16 cellular contexts compared by ENCODE assay signal in the genomic region with DNA sequence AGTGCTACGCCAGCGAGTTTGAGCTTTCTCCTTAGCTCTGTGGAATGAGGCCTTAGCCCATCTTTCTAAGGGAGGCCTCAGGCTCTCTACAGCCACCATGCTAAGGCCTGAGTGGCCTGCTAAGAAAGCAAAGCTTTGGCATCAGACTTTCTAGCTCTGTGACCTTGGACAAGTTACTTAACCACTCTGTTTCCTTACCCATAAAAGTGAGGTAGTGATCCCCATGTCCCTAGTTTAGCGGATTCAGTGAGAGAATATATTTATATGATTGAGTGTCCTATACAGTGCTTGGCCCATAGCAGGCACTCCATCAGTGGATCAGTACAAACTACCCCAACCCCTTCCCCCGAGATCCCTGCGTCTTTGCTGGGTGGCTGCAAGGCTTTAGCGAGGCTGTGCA. TPM values are rescaled to one million over a fixed set of nuclear protein-coding genes. Genes with fewer than 3 reads are reported as not detected.
DNase-seq lines count a peak whose midpoint lies in the region; ATAC-seq and TF ChIP-seq lines count a peak whose summit lies in the region.
"Had no signal": no experiment of that assay in that cellular context is flagged by ENCODE, and none has a peak within 500 bp of the region (broad histone marks: within the 10 kb centered on the region; RNA-seq: fewer than 3 reads in every experiment).

No MANE protein-coding gene starts in this region.

- H3K36me3 Mint-ChIP-seq in CD4-positive, alpha-beta T cell (ENCODE audit: low read depth): peaks cover 80% of the 10 kb centered on the region
- H3K36me3 Mint-ChIP-seq in IgD-negative memory B cell (peaks cover 7% of the 10 kb centered on the region), endodermal cell (ENCODE audit: low read depth) (peaks cover 71% of the 10 kb centered on the region)
- H3K36me3 Mint-ChIP-seq in activated T-helper 1 cell treated with anti-CD3 and anti-CD28 coated beads, Interleukin-12 subunit alpha, Interleukin-12 subunit beta, Interleukin-2, Interleukin-4 antibody, amounts not matched to agents 30 ng/mL and 10 ng/mL and 1 ng/mL, durations not matched to agents 14 hours and 24 hours and 36 hours (ENCODE audit: low read depth): peaks cover 59% of the 10 kb centered on the region

- H3K36me3 ChIP-seq in endodermal cell (ENCODE audit: control insufficient read depth, insufficient read depth, low read length): peaks cover 71% of the 10 kb centered on the region
- peaks cover 0 to 46% of the 10 kb centered on the region in 2 donors for H3K36me3 ChIP-seq in gastrocnemius medialis
- H3K36me3 ChIP-seq: breast epithelium had no signal

- intact Hi-C loops in CD4-positive, alpha-beta T cell (cut with DNase I, micrococcal nuclease): no loop called here
- intact Hi-C loops in gastrocnemius medialis (cut with DNase I; ENCODE audit: low total_unique reads): no loop called here
- intact Hi-C loops in activated T-helper 1 cell treated with anti-CD3 and anti-CD28 coated beads, Interleukin-12 subunit alpha, Interleukin-12 subunit beta, Interleukin-2, Interleukin-4 antibody, amounts not matched to agents 30 ng/mL and 10 ng/mL and 1 ng/mL, durations not matched to agents 14 hours and 24 hours and 36 hours (cut with micrococcal nuclease): no loop called here

- H3K9me3 ChIP-seq in CD4-positive, alpha-beta T cell (ENCODE audit: control insufficient read depth, low read length): no peaks in the 10 kb centered on the region
- no peaks in the 10 kb centered on the region for H3K9me3 ChIP-seq in endodermal cell (ENCODE audit: control insufficient read depth, low read length)
- H3K9me3 ChIP-seq in gastrocnemius medialis: no peaks in the 10 kb centered on the region
- H3K9me3 ChIP-seq: breast epithelium had no signal

- no peak overlapping the region for H3K9ac ChIP-seq in endodermal cell (ENCODE audit: extremely low read depth, low read length, poor library complexity, severe bottlenecking)

- no peak for ATAC-seq in CD4-positive, alpha-beta T cell (ENCODE audit: poor library complexity)
- ATAC-seq in gastrocnemius medialis (no peak), GM18519 (IDR thresholded peaks at IDR 0.05; ENCODE audit: low FRiP score, unreplicated experiment) (no peak)
- ATAC-seq: Panc1, sciatic nerve had no signal

- H3K27me3 ChIP-seq in CD4-positive, alpha-beta T cell (ENCODE audit: control insufficient read depth, insufficient read depth, low read length): no peaks in the 10 kb centered on the region
- no peaks in the 10 kb centered on the region for H3K27me3 ChIP-seq in endodermal cell (ENCODE audit: control insufficient read depth, insufficient read depth, low read length, poor library complexity, severe bottlenecking)
- no peaks in the 10 kb centered on the region for H3K27me3 ChIP-seq in gastrocnemius medialis
- H3K27me3 ChIP-seq: breast epithelium had no signal

- POLR2A ChIA-PET in CD4-positive, alpha-beta T cell (lab: Charles Lee): interaction anchor here (2.1 kb wide), 1 partner anchor 33 kb away, joined by 5 read pairs; a partner anchor contains a TSS

- H3K4me3 ChIP-seq in endodermal cell (ENCODE audit: low read length) (peak overlapping the region; percentile 52), gastrocnemius medialis (no peak overlapping the region)
- H3K4me3 ChIP-seq: breast epithelium had no signal

- CTCF ChIA-PET in CD4-positive, alpha-beta T cell (lab: Charles Lee): no interaction called here

- no peak overlapping the region for H3K4me3 Mint-ChIP-seq in CD4-positive, alpha-beta T cell
- no peak overlapping the region for H3K4me3 Mint-ChIP-seq in IgD-negative memory B cell
- no peak overlapping the region for H3K4me3 Mint-ChIP-seq in endodermal cell
- H3K4me3 Mint-ChIP-seq in activated T-helper 1 cell treated with anti-CD3 and anti-CD28 coated beads, Interleukin-12 subunit alpha, Interleukin-12 subunit beta, Interleukin-2, Interleukin-4 antibody, amounts not matched to agents 30 ng/mL and 10 ng/mL and 1 ng/mL, durations not matched to agents 14 hours and 24 hours and 36 hours: no peak overlapping the region
- H3K4me3 Mint-ChIP-seq: activated CD4-positive, alpha-beta memory T cell treated with anti-CD3 and anti-CD28 coated beads, Interleukin-2, amount 10 ng/mL, durations not matched to agents 7 days and 5 days had no signal

- peaks cover 85% of the 10 kb centered on the region for H3K4me1 Mint-ChIP-seq in CD4-positive, alpha-beta T cell (ENCODE audit: low read depth)
- H3K4me1 Mint-ChIP-seq in IgD-negative memory B cell: peaks cover 28 to 40% (median 39%) of the 10 kb centered on the region in 3 donors
- peaks cover 46% of the 10 kb centered on the region for H3K4me1 Mint-ChIP-seq in endodermal cell
- peaks cover 77% of the 10 kb centered on the region for H3K4me1 Mint-ChIP-seq in activated T-helper 1 cell treated with anti-CD3 and anti-CD28 coated beads, Interleukin-12 subunit alpha, Interleukin-12 subunit beta, Interleukin-2, Interleukin-4 antibody, amounts not matched to agents 30 ng/mL and 10 ng/mL and 1 ng/mL, durations not matched to agents 14 hours and 24 hours and 36 hours (ENCODE audit: low read depth)

- no peak for TF ChIP-seq CTCF in CD4-positive, alpha-beta T cell (IDR thresholded peaks at IDR 0.05)
- TF ChIP-seq CTCF in endodermal cell (conservative IDR thresholded peaks at IDR 0.05) (no peak), gastrocnemius medialis (IDR thresholded peaks at IDR 0.05 in 4 of 5, conservative IDR thresholded peaks at IDR 0.05 in 1 of 5) (no peak)

- in situ Hi-C loops in gastrocnemius medialis (cut with MboI; ENCODE audit: low sequenced_read_pairs in 4 of 4): loop anchor here in 1 of 4 donors (5.0 kb wide), 1 partner anchor 34 kb away; a partner anchor contains a TSS

- TF ChIP-seq POLR2A in gastrocnemius medialis (IDR thresholded peaks at IDR 0.05): no peak

- 90 to 100% methylated on average over 5 to 6 of the region's 6 CpGs for WGBS in endodermal cell (ENCODE audit: insufficient coverage in 1 of 2, insufficient read length in 1 of 2), 2 experiments

- H3K27ac ChIP-seq in CD4-positive, alpha-beta T cell (ENCODE audit: low read depth, low read length): no peak overlapping the region
- no peak overlapping the region for H3K27ac ChIP-seq in endodermal cell (ENCODE audit: low read depth, low read length)
- H3K27ac ChIP-seq in gastrocnemius medialis: peak overlapping the region; percentile 62 to 99 (median 70)

- no peaks in the 10 kb centered on the region for H3K9me3 Mint-ChIP-seq in CD4-positive, alpha-beta T cell
- H3K9me3 Mint-ChIP-seq in IgD-negative memory B cell (no peaks in the 10 kb centered on the region), endodermal cell (no peaks in the 10 kb centered on the region)
- no peaks in the 10 kb centered on the region for H3K9me3 Mint-ChIP-seq in activated T-helper 1 cell treated with anti-CD3 and anti-CD28 coated beads, Interleukin-12 subunit alpha, Interleukin-12 subunit beta, Interleukin-2, Interleukin-4 antibody, amounts not matched to agents 30 ng/mL and 10 ng/mL and 1 ng/mL, durations not matched to agents 14 hours and 24 hours and 36 hours
- H3K9me3 Mint-ChIP-seq: activated CD4-positive, alpha-beta memory T cell treated with anti-CD3 and anti-CD28 coated beads, Interleukin-2, amount 10 ng/mL, durations not matched to agents 7 days and 5 days had no signal

- no peak for DNase-seq in CD4-positive, alpha-beta T cell
- DNase-seq in endodermal cell (no peak), gastrocnemius medialis (no peak)
- DNase-seq in activated CD8-positive, alpha-beta memory T cell treated with anti-CD3 and anti-CD28 coated beads, Interleukin-2, amount 50 U/mL, for 4 hours: no peak
- no peak for DNase-seq in activated T-helper 1 cell treated with anti-CD3 and anti-CD28 coated beads, Interleukin-12 subunit alpha, Interleukin-12 subunit beta, Interleukin-2, Interleukin-4 antibody, amounts not matched to agents 30 ng/mL and 10 ng/mL and 1 ng/mL, durations not matched to agents 14 hours and 24 hours and 36 hours (ENCODE audit: low spot score)
- DNase-seq: activated CD4-positive, alpha-beta memory T cell treated with anti-CD3 and anti-CD28 coated beads, Interleukin-2, amount 10 ng/mL, durations not matched to agents 7 days and 5 days; activated effector memory CD4-positive, alpha-beta T cell treated with Interleukin-2 at 50 U/mL for 16 hours; GF-D8; mammary epithelial cell; NCI-H69; stimulated activated CD4-positive, alpha-beta T cell treated with anti-CD3 and anti-CD28 coated beads, Interleukin-4, amount 100 ng/mL, for 24 hours had no signal

- H3K27me3 Mint-ChIP-seq in CD4-positive, alpha-beta T cell: no peaks in the 10 kb centered on the region
- H3K27me3 Mint-ChIP-seq in IgD-negative memory B cell (no peaks in the 10 kb centered on the region), endodermal cell (ENCODE audit: insufficient read depth) (no peaks in the 10 kb centered on the region)
- H3K27me3 Mint-ChIP-seq in activated T-helper 1 cell treated with anti-CD3 and anti-CD28 coated beads, Interleukin-12 subunit alpha, Interleukin-12 subunit beta, Interleukin-2, Interleukin-4 antibody, amounts not matched to agents 30 ng/mL and 10 ng/mL and 1 ng/mL, durations not matched to agents 14 hours and 24 hours and 36 hours (ENCODE audit: insufficient read depth): no peaks in the 10 kb centered on the region
- H3K27me3 Mint-ChIP-seq: activated CD4-positive, alpha-beta memory T cell treated with anti-CD3 and anti-CD28 coated beads, Interleukin-2, amount 10 ng/mL, durations not matched to agents 7 days and 5 days had no signal

- H3K27ac Mint-ChIP-seq in CD4-positive, alpha-beta T cell: peak overlapping the region; percentile 75
- H3K27ac Mint-ChIP-seq in IgD-negative memory B cell (peak overlapping the region in 2 of 3 donors; percentile 28 to 39), endodermal cell (no peak overlapping the region)
- H3K27ac Mint-ChIP-seq in activated T-helper 1 cell treated with anti-CD3 and anti-CD28 coated beads, Interleukin-12 subunit alpha, Interleukin-12 subunit beta, Interleukin-2, Interleukin-4 antibody, amounts not matched to agents 30 ng/mL and 10 ng/mL and 1 ng/mL, durations not matched to agents 14 hours and 24 hours and 36 hours: no peak overlapping the region
- H3K27ac Mint-ChIP-seq: activated CD4-positive, alpha-beta memory T cell treated with anti-CD3 and anti-CD28 coated beads, Interleukin-2, amount 10 ng/mL, durations not matched to agents 7 days and 5 days had no signal

- H3K4me1 ChIP-seq in endodermal cell (ENCODE audit: control insufficient read depth, insufficient read depth, low read length) (peaks cover 10% of the 10 kb centered on the region), gastrocnemius medialis (peaks cover 79 to 89% of the 10 kb centered on the region in 2 donors)

RNA-seq across cellular contexts. Expression of a gene that starts 4.0 kb away (rescaled TPM):
- 10 to 100 TPM; 16.1 to 17.6 TPM for total RNA-seq in CD4-positive, alpha-beta T cell
- 18.3 TPM for polyA plus RNA-seq in IgD-negative memory B cell
- 10 to 100 TPM; 37.9 to 43.2 TPM for total RNA-seq in endodermal cell
- 42.6 TPM for polyA plus RNA-seq in endodermal cell (2013, experiment 1 of 2)
- polyA plus RNA-seq in endodermal cell (2013, experiment 2 of 2): 42.9 TPM
- 1 to 10 TPM; 6.6 to 9.6 (median 9.0) TPM for total RNA-seq in gastrocnemius medialis
- total RNA-seq in activated T-helper 1 cell treated with anti-CD3 and anti-CD28 coated beads, Interleukin-12 subunit alpha, Interleukin-12 subunit beta, Interleukin-2, Interleukin-4 antibody, amounts not matched to agents 30 ng/mL and 10 ng/mL and 1 ng/mL, durations not matched to agents 14 hours and 24 hours and 36 hours: 51.4 and 54.1 TPM in 2 replicates

RNA-seq across cellular contexts. Expression of a gene that starts 32.7 kb away (rescaled TPM):
- total RNA-seq in CD4-positive, alpha-beta T cell: 10 to 100 TPM; 15.8 to 16.4 TPM
- 14.6 TPM for polyA plus RNA-seq in IgD-negative memory B cell
- 10 to 100 TPM; 18.4 to 19.9 TPM for total RNA-seq in endodermal cell
- 32.6 TPM for polyA plus RNA-seq in endodermal cell (2013, experiment 1 of 2)
- polyA plus RNA-seq in endodermal cell (2013, experiment 2 of 2): 31.5 TPM
- 10 to 100 TPM in 2 of 4 donors, 1 to 10 TPM in 2; 8.7 to 11.8 (median 10.0) TPM for total RNA-seq in gastrocnemius medialis
- 15.6 and 17.3 TPM in 2 replicates for total RNA-seq in activated T-helper 1 cell treated with anti-CD3 and anti-CD28 coated beads, Interleukin-12 subunit alpha, Interleukin-12 subunit beta, Interleukin-2, Interleukin-4 antibody, amounts not matched to agents 30 ng/mL and 10 ng/mL and 1 ng/mL, durations not matched to agents 14 hours and 24 hours and 36 hours

Comparison
In these comparisons a context has a peak if more than half of its experiments do, and no peak if none do; other contexts are left out.
1. H3K27ac ChIP-seq: peak in gastrocnemius medialis (4 of 4); none in CD4-positive, alpha-beta T cell (single experiment) and endodermal cell (single experiment).
2. H3K27ac Mint-ChIP-seq: peak in CD4-positive, alpha-beta T cell (single experiment) and IgD-negative memory B cell (2 of 3); none in endodermal cell (single experiment) and activated T-helper 1 cell treated with anti-CD3 and anti-CD28 coated beads, Interleukin-12 subunit alpha, Interleukin-12 subunit beta, Interleukin-2, Interleukin-4 antibody, amounts not matched to agents 30 ng/mL and 10 ng/mL and 1 ng/mL, durations not matched to agents 14 hours and 24 hours and 36 hours (single experiment).